ENCODE assay signal across 22 cellular contexts in genomic region chr14:71168564-71168963, GRCh38.
DNase-seq lines count a peak whose midpoint lies in the region; ATAC-seq, FAIRE-seq and TF ChIP-seq lines count a peak whose summit lies in the region.
"Had no signal": no experiment of that assay in that cellular context is flagged by ENCODE, and none has a peak within 500 bp of the region (broad histone marks: within the 10 kb centered on the region; RNA-seq: fewer than 3 reads in every experiment).

No MANE protein-coding gene starts in this region.

- H3K9me3 ChIP-seq in aorta (ENCODE audit: control insufficient read depth, low read length) (no peaks in the 10 kb centered on the region), adrenal gland (replicated peaks in 1 of 3) (no peaks in the 10 kb centered on the region)
- H3K9me3 ChIP-seq: A549, breast epithelium, left lung, mucosa of descending colon, ovary, vagina had no signal

- ATAC-seq in natural killer cell (peak in 1 of 3 donors; percentile 35), aorta (ENCODE audit: low FRiP score) (no peak)
- ATAC-seq: left lung, mucosa of descending colon, sciatic nerve had no signal

- H3K9me3 Mint-ChIP-seq in activated CD4-positive, alpha-beta T cell treated with anti-CD3 and anti-CD28 coated beads, Interleukin-2, amount 10 ng/mL, durations not matched to agents 7 days and 5 days, result no peaks in the 10 kb centered on the region
- H3K9me3 Mint-ChIP-seq in activated T-helper 1 cell treated with anti-CD3 and anti-CD28 coated beads, Interleukin-12 subunit alpha, Interleukin-12 subunit beta, Interleukin-2, Interleukin-4 antibody, amounts not matched to agents 30 ng/mL and 10 ng/mL and 1 ng/mL, durations not matched to agents 14 hours and 24 hours and 36 hours, result no peaks in the 10 kb centered on the region
- H3K9me3 Mint-ChIP-seq in natural killer cell, result no peaks in the 10 kb centered on the region

- no peak for DNase-seq in activated CD4-positive, alpha-beta T cell treated with anti-CD3 and anti-CD28 coated beads, Interleukin-2, amount 10 ng/mL, durations not matched to agents 7 days and 5 days
- DNase-seq in activated CD4-positive, alpha-beta T cell treated with anti-CD3 and anti-CD28 coated beads for 1 hour, result no peak
- DNase-seq in HTR-8/SVneo (ENCODE audit: insufficient read length, low spot score) (no peak), natural killer cell (no peak), medulla oblongata (ENCODE audit: extremely low spot score) (no peak), aorta (no peak), adrenal gland (no peak)
- DNase-seq in activated T-helper 1 cell treated with anti-CD3 and anti-CD28 coated beads, Interleukin-12 subunit alpha, Interleukin-12 subunit beta, Interleukin-2, Interleukin-4 antibody, amounts not matched to agents 30 ng/mL and 10 ng/mL and 1 ng/mL, durations not matched to agents 14 hours and 24 hours and 36 hours (ENCODE audit: low spot score), result no peak
- DNase-seq: activated gamma-delta T cell, dermis blood vessel endothelial cell, erythroblast, left lung, MM.1S, mucosa of descending colon, NCI-H187, NCI-H446 treated with DMSO at 0.1 percent for 48 hours, ovary, SHP77 had no signal

- peaks cover 14% of the 10 kb centered on the region for H3K4me1 Mint-ChIP-seq in activated CD4-positive, alpha-beta T cell treated with anti-CD3 and anti-CD28 coated beads, Interleukin-2, amount 10 ng/mL, durations not matched to agents 7 days and 5 days
- peaks cover 20% of the 10 kb centered on the region for H3K4me1 Mint-ChIP-seq in activated T-helper 1 cell treated with anti-CD3 and anti-CD28 coated beads, Interleukin-12 subunit alpha, Interleukin-12 subunit beta, Interleukin-2, Interleukin-4 antibody, amounts not matched to agents 30 ng/mL and 10 ng/mL and 1 ng/mL, durations not matched to agents 14 hours and 24 hours and 36 hours (ENCODE audit: low read depth)
- H3K4me1 Mint-ChIP-seq in natural killer cell, result peaks cover 15 to 23% of the 10 kb centered on the region in 2 donors

- CTCF ChIA-PET in activated CD4-positive, alpha-beta T cell treated with anti-CD3 and anti-CD28 coated beads, Interleukin-2, amount 10 ng/mL, durations not matched to agents 7 days and 5 days (lab: Charles Lee), result interaction anchor here (1.4 to 2.7 kb wide), 3 partner anchors 10 to 585 kb away, joined by 3 to 9 read pairs (median 4); no protein-coding TSS in a partner anchor

- no peaks in the 10 kb centered on the region for H3K36me3 ChIP-seq in aorta (ENCODE audit: control insufficient read depth in 1 of 2, insufficient read depth in 2 of 2, low read length in 1 of 2)
- H3K36me3 ChIP-seq in adrenal gland (replicated peaks in 1 of 2), result no peaks in the 10 kb centered on the region
- H3K36me3 ChIP-seq: breast epithelium, left lung, ovary, vagina had no signal

- H3K4me1 ChIP-seq in aorta (ENCODE audit: control insufficient read depth in 1 of 2, insufficient read depth in 2 of 2, low read length in 2 of 2) (no peaks in the 10 kb centered on the region), adrenal gland (replicated peaks in 1 of 2) (peaks cover 23 to 27% of the 10 kb centered on the region in 2 donors)
- H3K4me1 ChIP-seq: A549, breast epithelium, vagina had no signal

- no peaks in the 10 kb centered on the region for H3K36me3 Mint-ChIP-seq in activated CD4-positive, alpha-beta T cell treated with anti-CD3 and anti-CD28 coated beads, Interleukin-2, amount 10 ng/mL, durations not matched to agents 7 days and 5 days (ENCODE audit: low read depth)
- H3K36me3 Mint-ChIP-seq in activated T-helper 1 cell treated with anti-CD3 and anti-CD28 coated beads, Interleukin-12 subunit alpha, Interleukin-12 subunit beta, Interleukin-2, Interleukin-4 antibody, amounts not matched to agents 30 ng/mL and 10 ng/mL and 1 ng/mL, durations not matched to agents 14 hours and 24 hours and 36 hours (ENCODE audit: low read depth), result no peaks in the 10 kb centered on the region
- no peaks in the 10 kb centered on the region for H3K36me3 Mint-ChIP-seq in natural killer cell

- H3K27ac Mint-ChIP-seq in activated CD4-positive, alpha-beta T cell treated with anti-CD3 and anti-CD28 coated beads, Interleukin-2, amount 10 ng/mL, durations not matched to agents 7 days and 5 days, result no peak overlapping the region
- peak overlapping the region; percentile 2 for H3K27ac Mint-ChIP-seq in activated T-helper 1 cell treated with anti-CD3 and anti-CD28 coated beads, Interleukin-12 subunit alpha, Interleukin-12 subunit beta, Interleukin-2, Interleukin-4 antibody, amounts not matched to agents 30 ng/mL and 10 ng/mL and 1 ng/mL, durations not matched to agents 14 hours and 24 hours and 36 hours
- peak overlapping the region in 1 of 2 donors; percentile 69 for H3K27ac Mint-ChIP-seq in natural killer cell

- H3K4me3 Mint-ChIP-seq in activated CD4-positive, alpha-beta T cell treated with anti-CD3 and anti-CD28 coated beads, Interleukin-2, amount 10 ng/mL, durations not matched to agents 7 days and 5 days, result peak overlapping the region; percentile 48
- H3K4me3 Mint-ChIP-seq in activated T-helper 1 cell treated with anti-CD3 and anti-CD28 coated beads, Interleukin-12 subunit alpha, Interleukin-12 subunit beta, Interleukin-2, Interleukin-4 antibody, amounts not matched to agents 30 ng/mL and 10 ng/mL and 1 ng/mL, durations not matched to agents 14 hours and 24 hours and 36 hours, result peak overlapping the region; percentile 72
- peak overlapping the region; percentile 86 for H3K4me3 Mint-ChIP-seq in natural killer cell

- H3K4me3 ChIP-seq in aorta (ENCODE audit: low read length in 2 of 2) (no peak overlapping the region), adrenal gland (no peak overlapping the region)
- H3K4me3 ChIP-seq: A549, breast epithelium, left lung, mucosa of descending colon, ovary had no signal

- H3K27ac ChIP-seq in aorta (ENCODE audit: low read depth in 1 of 2, low read length in 2 of 2) (no peak overlapping the region), adrenal gland (no peak overlapping the region)
- H3K27ac ChIP-seq: A549, breast epithelium, left lung, ovary, vagina had no signal

- peak; percentile 52 for FAIRE-seq in HTR-8/SVneo (lab: Jason Lieb, UNC)
- FAIRE-seq: A549 had no signal

- intact Hi-C loops in activated T-helper 1 cell treated with anti-CD3 and anti-CD28 coated beads, Interleukin-12 subunit alpha, Interleukin-12 subunit beta, Interleukin-2, Interleukin-4 antibody, amounts not matched to agents 30 ng/mL and 10 ng/mL and 1 ng/mL, durations not matched to agents 14 hours and 24 hours and 36 hours (cut with micrococcal nuclease), result loop anchor here (2.0 to 5.0 kb wide), 3 partner anchors 26 to 99 kb away; no protein-coding TSS in a partner anchor
- intact Hi-C loops in natural killer cell (cut with micrococcal nuclease) (no loop called here), aorta (cut with DNase I) (loop anchor here in 1 of 2 donors (5.0 kb wide), 1 partner anchor 154 kb away; the partner anchor contains the start of gene SIPA1L1), adrenal gland (cut with DNase I) (no loop called here)

- H3K27me3 ChIP-seq in aorta (ENCODE audit: control insufficient read depth in 1 of 2, insufficient read depth in 2 of 2, low read length in 1 of 2) (no peaks in the 10 kb centered on the region), adrenal gland (no peaks in the 10 kb centered on the region)
- H3K27me3 ChIP-seq: breast epithelium, left lung, ovary, vagina had no signal

- WGBS in aorta, 2 donors, result 93% methylated on average over 13 of the region's 13 CpGs
- 84 to 95% (median 90%) methylated on average over 13 of the region's 13 CpGs for WGBS in adrenal gland, 4 donors

- H3K27me3 Mint-ChIP-seq in activated CD4-positive, alpha-beta T cell treated with anti-CD3 and anti-CD28 coated beads, Interleukin-2, amount 10 ng/mL, durations not matched to agents 7 days and 5 days, result peaks cover 11% of the 10 kb centered on the region
- peaks cover 14% of the 10 kb centered on the region for H3K27me3 Mint-ChIP-seq in activated T-helper 1 cell treated with anti-CD3 and anti-CD28 coated beads, Interleukin-12 subunit alpha, Interleukin-12 subunit beta, Interleukin-2, Interleukin-4 antibody, amounts not matched to agents 30 ng/mL and 10 ng/mL and 1 ng/mL, durations not matched to agents 14 hours and 24 hours and 36 hours (ENCODE audit: insufficient read depth)
- H3K27me3 Mint-ChIP-seq in natural killer cell (ENCODE audit: low read depth in 2 of 2), result peaks cover 7 to 8% of the 10 kb centered on the region in 2 donors

- TF ChIP-seq CTCF in natural killer cell (IDR thresholded peaks at IDR 0.05) (no peak), adrenal gland (IDR thresholded peaks at IDR 0.05) (no peak)

- no peak for TF ChIP-seq POLR2A in adrenal gland (IDR thresholded peaks at IDR 0.05)

- POLR2A ChIA-PET in activated CD4-positive, alpha-beta T cell treated with anti-CD3 and anti-CD28 coated beads, Interleukin-2, amount 10 ng/mL, durations not matched to agents 7 days and 5 days (lab: Charles Lee), result no interaction called here
